ENCODE assay signal across 15 cellular contexts in genomic region chr20:16241911-16242310, GRCh38.
DNase-seq lines count a peak whose midpoint lies in the region; ATAC-seq and TF ChIP-seq lines count a peak whose summit lies in the region.
"Had no signal": no experiment of that assay in that cellular context is flagged by ENCODE, and none has a peak within 500 bp of the region (broad histone marks: within the 10 kb centered on the region; RNA-seq: fewer than 3 reads in every experiment).

No MANE protein-coding gene starts in this region.

- H3K4me3 ChIP-seq in OCI-LY3 (ENCODE audit: low read length) (no peak overlapping the region), epithelial cell of proximal tubule (ENCODE audit: low read depth, low read length) (no peak overlapping the region)
- H3K4me3 ChIP-seq: thoracic aorta had no signal

- ATAC-seq in HG03571 (IDR thresholded peaks at IDR 0.05; ENCODE audit: unreplicated experiment): no peak
- ATAC-seq: activated CD8-positive, alpha-beta T cell treated with anti-CD3 and anti-CD28 coated beads for 36 hours had no signal

- no peak overlapping the region for H3K4me3 Mint-ChIP-seq in osteocyte (ENCODE audit: unreplicated experiment)
- H3K4me3 Mint-ChIP-seq: activated CD8-positive, alpha-beta T cell treated with anti-CD3 and anti-CD28 coated beads for 36 hours; mesothelial cell of epicardium had no signal

- peaks cover 13% of the 10 kb centered on the region; the same call in 1 of the 2 replicates for H3K9me3 ChIP-seq in OCI-LY3 (ENCODE audit: insufficient read depth, low read length)
- H3K9me3 ChIP-seq: thoracic aorta had no signal

- H3K4me2 ChIP-seq in OCI-LY3 (ENCODE audit: low read length): no peak overlapping the region

- H3K9ac ChIP-seq in OCI-LY3 (ENCODE audit: low read length): no peak overlapping the region

- no peak overlapping the region for H3K27ac ChIP-seq in OCI-LY3 (ENCODE audit: low read length)
- H3K27ac ChIP-seq: thoracic aorta had no signal

- H3K27me3 Mint-ChIP-seq in osteocyte (ENCODE audit: unreplicated experiment): no peaks in the 10 kb centered on the region
- H3K27me3 Mint-ChIP-seq: activated CD8-positive, alpha-beta T cell treated with anti-CD3 and anti-CD28 coated beads for 36 hours had no signal

- in situ Hi-C loops in GM13977 (cut with MboI; ENCODE audit: low pct_unique_long_range_greater_than_20kb, low sequenced_read_pairs, unreplicated experiment): no loop called here

- no peak overlapping the region for H2AFZ ChIP-seq in OCI-LY3 (ENCODE audit: low read depth, low read length)

- H3K9me3 Mint-ChIP-seq in osteocyte (ENCODE audit: unreplicated experiment): peaks cover 10% of the 10 kb centered on the region

- peak; percentile 3 for TF ChIP-seq CTCF in GM13977 (IDR thresholded peaks at IDR 0.05; ENCODE audit: extremely low read depth, insufficient read depth, missing control alignments)
- peak; percentile 65 for TF ChIP-seq CTCF in OCI-LY3 (IDR thresholded peaks at IDR 0.05; ENCODE audit: low read depth, low read length)
- peak; percentile 59 for TF ChIP-seq CTCF in epithelial cell of proximal tubule (conservative IDR thresholded peaks at IDR 0.05; ENCODE audit: low read depth, low read length)
- TF ChIP-seq CTCF in osteocyte (IDR thresholded peaks at IDR 0.05): no peak

- no peaks in the 10 kb centered on the region for H3K36me3 Mint-ChIP-seq in osteocyte (ENCODE audit: unreplicated experiment)
- H3K36me3 Mint-ChIP-seq: mesothelial cell of epicardium had no signal

- H3K27ac Mint-ChIP-seq in osteocyte (ENCODE audit: unreplicated experiment): no peak overlapping the region
- H3K27ac Mint-ChIP-seq: activated CD8-positive, alpha-beta T cell treated with anti-CD3 and anti-CD28 coated beads for 36 hours; mesothelial cell of epicardium had no signal

- no peaks in the 10 kb centered on the region for H3K4me1 Mint-ChIP-seq in osteocyte (ENCODE audit: unreplicated experiment)
- H3K4me1 Mint-ChIP-seq: mesothelial cell of epicardium had no signal

- DNase-seq in GM13977 (ENCODE audit: low spot score): no peak
- DNase-seq in epithelial cell of proximal tubule (ENCODE audit: low read depth): no peak
- peak; percentile 27 for DNase-seq in osteocyte (ENCODE audit: extremely low spot score, unreplicated experiment)
- DNase-seq in NCI-H1105 (lab: John Stamatoyannopoulos, UW): no peak
- no peak for DNase-seq in activated CD8-positive, alpha-beta memory T cell treated with anti-CD3 and anti-CD28 coated beads for 24 hours
- DNase-seq in CD1c-positive myeloid dendritic cell (ENCODE audit: extremely low spot score): no peak
- DNase-seq: activated CD8-positive, alpha-beta T cell treated with anti-CD3 and anti-CD28 coated beads for 36 hours; activated gamma-delta T cell treated with Interleukin-2 at 50 U/mL for 16 hours; HCEC 1CT; NCI-H146; T1000 had no signal

- peaks cover 9% of the 10 kb centered on the region for H3K36me3 ChIP-seq in OCI-LY3 (replicated peaks; ENCODE audit: low read depth, low read length)
- H3K36me3 ChIP-seq: thoracic aorta had no signal

- H3K27me3 ChIP-seq in OCI-LY3 (ENCODE audit: low read depth, low read length): peaks cover under 1% of the 10 kb centered on the region; the same call in 1 of the 2 replicates

- no peaks in the 10 kb centered on the region for H3K79me2 ChIP-seq in OCI-LY3 (ENCODE audit: low read length)

- peaks cover 5% of the 10 kb centered on the region; the same call in 1 of the 2 replicates for H3K4me1 ChIP-seq in OCI-LY3 (ENCODE audit: low read length)

- H4K20me1 ChIP-seq in OCI-LY3 (ENCODE audit: insufficient read depth, low read length): no peaks in the 10 kb centered on the region
